1 cellular context compared by ENCODE assay signal in the genomic region with DNA sequence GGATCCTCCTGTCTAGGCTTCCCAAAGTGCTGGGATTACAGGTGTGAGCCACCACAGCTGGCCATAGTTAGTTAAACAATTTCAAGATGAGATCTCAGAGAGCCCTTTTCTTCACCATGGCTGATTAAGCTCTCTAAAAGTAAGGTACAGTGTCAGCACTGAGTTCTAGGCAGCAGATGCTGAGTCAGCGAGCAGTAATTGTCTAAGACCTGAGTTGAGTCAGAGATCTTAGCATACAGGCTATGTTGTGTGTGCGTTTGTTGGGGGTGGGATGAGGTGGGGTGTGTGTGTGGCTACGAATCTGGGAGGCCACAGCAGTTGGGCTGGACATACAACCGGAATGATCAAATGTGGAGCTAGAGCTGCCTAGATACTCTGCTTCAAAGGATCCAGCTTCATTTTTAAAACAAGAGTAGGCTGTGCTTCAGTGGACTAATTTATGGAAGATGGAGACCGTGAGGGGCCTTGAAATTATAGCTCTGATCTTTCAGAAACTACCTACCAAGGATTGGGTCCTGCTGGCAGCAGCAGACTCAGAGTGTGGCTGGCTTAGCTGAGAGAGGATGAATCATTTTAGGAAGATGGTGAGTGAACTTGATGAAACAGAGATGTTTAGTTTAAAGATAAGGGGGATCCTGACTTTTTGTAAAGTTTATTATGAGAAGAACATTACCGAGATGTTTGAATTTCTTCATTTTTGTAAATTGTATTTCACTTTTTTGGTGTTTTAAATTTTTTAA.
TF ChIP-seq lines count a peak whose summit lies in the region.

No MANE protein-coding gene starts in this region.

TF ChIP-seq in K562, 482 proteins besides CTCF, POLR2A, EP300 and RAD21 (continued from another document):
- TF ChIP-seq, protein P1, sequence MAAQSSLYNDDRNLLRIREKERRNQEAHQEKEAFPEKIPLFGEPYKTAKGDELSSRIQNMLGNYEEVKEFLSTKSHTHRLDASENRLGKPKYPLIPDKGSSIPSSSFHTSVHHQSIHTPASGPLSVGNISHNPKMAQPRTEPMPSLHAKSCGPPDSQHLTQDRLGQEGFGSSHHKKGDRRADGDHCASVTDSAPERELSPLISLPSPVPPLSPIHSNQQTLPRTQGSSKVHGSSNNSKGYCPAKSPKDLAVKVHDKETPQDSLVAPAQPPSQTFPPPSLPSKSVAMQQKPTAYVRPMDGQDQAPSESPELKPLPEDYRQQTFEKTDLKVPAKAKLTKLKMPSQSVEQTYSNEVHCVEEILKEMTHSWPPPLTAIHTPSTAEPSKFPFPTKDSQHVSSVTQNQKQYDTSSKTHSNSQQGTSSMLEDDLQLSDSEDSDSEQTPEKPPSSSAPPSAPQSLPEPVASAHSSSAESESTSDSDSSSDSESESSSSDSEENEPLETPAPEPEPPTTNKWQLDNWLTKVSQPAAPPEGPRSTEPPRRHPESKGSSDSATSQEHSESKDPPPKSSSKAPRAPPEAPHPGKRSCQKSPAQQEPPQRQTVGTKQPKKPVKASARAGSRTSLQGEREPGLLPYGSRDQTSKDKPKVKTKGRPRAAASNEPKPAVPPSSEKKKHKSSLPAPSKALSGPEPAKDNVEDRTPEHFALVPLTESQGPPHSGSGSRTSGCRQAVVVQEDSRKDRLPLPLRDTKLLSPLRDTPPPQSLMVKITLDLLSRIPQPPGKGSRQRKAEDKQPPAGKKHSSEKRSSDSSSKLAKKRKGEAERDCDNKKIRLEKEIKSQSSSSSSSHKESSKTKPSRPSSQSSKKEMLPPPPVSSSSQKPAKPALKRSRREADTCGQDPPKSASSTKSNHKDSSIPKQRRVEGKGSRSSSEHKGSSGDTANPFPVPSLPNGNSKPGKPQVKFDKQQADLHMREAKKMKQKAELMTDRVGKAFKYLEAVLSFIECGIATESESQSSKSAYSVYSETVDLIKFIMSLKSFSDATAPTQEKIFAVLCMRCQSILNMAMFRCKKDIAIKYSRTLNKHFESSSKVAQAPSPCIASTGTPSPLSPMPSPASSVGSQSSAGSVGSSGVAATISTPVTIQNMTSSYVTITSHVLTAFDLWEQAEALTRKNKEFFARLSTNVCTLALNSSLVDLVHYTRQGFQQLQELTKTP (IDR thresholded peaks at IDR 0.05; ENCODE audit: low read depth in 1 of 2, partially characterized antibody in 2 of 2): peak in 1 of 2 experiments; percentile 18
- TF ChIP-seq ZBTB49 (CRISPR knock-in tag; IDR thresholded peaks at IDR 0.05; ENCODE audit: borderline replicate concordance) (no peak), COPS2 (conservative IDR thresholded peaks at IDR 0.05) (no peak), BACH1 (tag; IDR thresholded peaks at IDR 0.05) (peak; percentile 55; the same call in 1 of the 2 replicates), TRIM24 (IDR thresholded peaks at IDR 0.05) (peak in 1 of 2 experiments; percentile 60; a peak in 1 of 4 replicates), E2F1 (CRISPR knock-in tag; IDR thresholded peaks at IDR 0.05) (no peak), ID3 (CRISPR knock-in tag; IDR thresholded peaks at IDR 0.05) (no peak), ID3 (tag; IDR thresholded peaks at IDR 0.05) (no peak), EGR1 (conservative IDR thresholded peaks at IDR 0.05) (peak; percentile 36; the same call in 1 of the 2 replicates), MXD1 (CRISPR knock-in tag; IDR thresholded peaks at IDR 0.05; ENCODE audit: borderline replicate concordance, poor library complexity, severe bottlenecking) (no peak), CBFA2T3 (IDR thresholded peaks at IDR 0.05) (0 out of 2 replicates have a peak, but pooled peaks have one; percentile 29)
- TF ChIP-seq, protein P2, sequence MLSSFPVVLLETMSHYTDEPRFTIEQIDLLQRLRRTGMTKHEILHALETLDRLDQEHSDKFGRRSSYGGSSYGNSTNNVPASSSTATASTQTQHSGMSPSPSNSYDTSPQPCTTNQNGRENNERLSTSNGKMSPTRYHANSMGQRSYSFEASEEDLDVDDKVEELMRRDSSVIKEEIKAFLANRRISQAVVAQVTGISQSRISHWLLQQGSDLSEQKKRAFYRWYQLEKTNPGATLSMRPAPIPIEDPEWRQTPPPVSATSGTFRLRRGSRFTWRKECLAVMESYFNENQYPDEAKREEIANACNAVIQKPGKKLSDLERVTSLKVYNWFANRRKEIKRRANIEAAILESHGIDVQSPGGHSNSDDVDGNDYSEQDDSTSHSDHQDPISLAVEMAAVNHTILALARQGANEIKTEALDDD (IDR thresholded peaks at IDR 0.05): no peak; the same call in 1 of the 2 replicates
